Comparison of ENCODE assay signal across 22 cellular contexts in genomic region chr1:8899046-8899445, GRCh38. TPM values are rescaled to one million over a fixed set of nuclear protein-coding genes. Genes with fewer than 3 reads are reported as not detected.
DNase-seq lines count a peak whose midpoint lies in the region; ATAC-seq and TF ChIP-seq lines count a peak whose summit lies in the region.
"Had no signal": no experiment of that assay in that cellular context is flagged by ENCODE, and none has a peak within 500 bp of the region (broad histone marks: within the 10 kb centered on the region; RNA-seq: fewer than 3 reads in every experiment).

No MANE protein-coding gene starts in this region.

- intact Hi-C loops in natural killer cell (cut with micrococcal nuclease) (no loop called here), tibial artery (cut with DNase I; ENCODE audit: low total_unique reads) (no loop called here)

- no peaks in the 10 kb centered on the region for H3K36me3 Mint-ChIP-seq in natural killer cell treated with Interleukin-12 subunit alpha and Interleukin-12 subunit beta and Interleukin-15 and Interleukin-18, amount 100 ng/mL, for 72 hours
- no peaks in the 10 kb centered on the region for H3K36me3 Mint-ChIP-seq in natural killer cell
- no peaks in the 10 kb centered on the region for H3K36me3 Mint-ChIP-seq in T-helper 17 cell (ENCODE audit: low read depth)
- H3K36me3 Mint-ChIP-seq in central memory CD8-positive, alpha-beta T cell (ENCODE audit: insufficient read depth), result peaks cover 1% of the 10 kb centered on the region
- no peaks in the 10 kb centered on the region for H3K36me3 Mint-ChIP-seq in stimulated activated naive B cell treated with anti-CD40 and anti-IgM and Interleukin-4, amounts not matched to agents 10 μg/mL and 1 μg/mL and 100 μg/mL, for 72 hours

- peaks cover 3 to 13% of the 10 kb centered on the region in 2 donors for H3K4me1 Mint-ChIP-seq in natural killer cell treated with Interleukin-12 subunit alpha and Interleukin-12 subunit beta and Interleukin-15 and Interleukin-18, amount 100 ng/mL, for 72 hours (ENCODE audit: low read depth in 2 of 2)
- H3K4me1 Mint-ChIP-seq in natural killer cell, result no peaks in the 10 kb centered on the region
- H3K4me1 Mint-ChIP-seq in T-helper 17 cell, result peaks cover 12% of the 10 kb centered on the region
- peaks cover 5% of the 10 kb centered on the region for H3K4me1 Mint-ChIP-seq in central memory CD8-positive, alpha-beta T cell
- H3K4me1 Mint-ChIP-seq in stimulated activated naive B cell treated with anti-CD40 and anti-IgM and Interleukin-4, amounts not matched to agents 10 μg/mL and 1 μg/mL and 100 μg/mL, for 72 hours, result peaks cover 7 to 13% of the 10 kb centered on the region in 2 donors
- H3K4me1 Mint-ChIP-seq: B cell had no signal

- TF ChIP-seq CTCF in natural killer cell (IDR thresholded peaks at IDR 0.05), result no peak
- TF ChIP-seq CTCF in tibial artery (IDR thresholded peaks at IDR 0.05), result no peak

- H3K9me3 Mint-ChIP-seq in natural killer cell treated with Interleukin-12 subunit alpha and Interleukin-12 subunit beta and Interleukin-15 and Interleukin-18, amount 100 ng/mL, for 72 hours, result no peaks in the 10 kb centered on the region
- no peaks in the 10 kb centered on the region for H3K9me3 Mint-ChIP-seq in natural killer cell
- H3K9me3 Mint-ChIP-seq in central memory CD8-positive, alpha-beta T cell, result no peaks in the 10 kb centered on the region
- H3K9me3 Mint-ChIP-seq in stimulated activated naive B cell treated with anti-CD40 and anti-IgM and Interleukin-4, amounts not matched to agents 10 μg/mL and 1 μg/mL and 100 μg/mL, for 72 hours, result peaks cover 0 to 3% of the 10 kb centered on the region in 2 donors

- no peak overlapping the region for H3K4me3 ChIP-seq in tibial artery
- H3K4me3 ChIP-seq: PC-9, SJSA1 had no signal

- H3K27ac Mint-ChIP-seq in natural killer cell treated with Interleukin-12 subunit alpha and Interleukin-12 subunit beta and Interleukin-15 and Interleukin-18, amount 100 ng/mL, for 72 hours, result peak overlapping the region; percentile 95
- H3K27ac Mint-ChIP-seq in natural killer cell (no peak overlapping the region), T-helper 17 cell (peak overlapping the region; percentile 99)
- peak overlapping the region; percentile 87 for H3K27ac Mint-ChIP-seq in central memory CD8-positive, alpha-beta T cell (ENCODE audit: low read depth)
- H3K27ac Mint-ChIP-seq in stimulated activated naive B cell treated with anti-CD40 and anti-IgM and Interleukin-4, amounts not matched to agents 10 μg/mL and 1 μg/mL and 100 μg/mL, for 72 hours, result peak overlapping the region; percentile 42
- H3K27ac Mint-ChIP-seq: B cell, WTC11 had no signal

- H3K27ac ChIP-seq in tibial artery, result no peak overlapping the region
- H3K27ac ChIP-seq: brain microvascular endothelial cell had no signal

- H3K9me3 ChIP-seq in T-helper 17 cell (ENCODE audit: control insufficient read depth, low read length, poor library complexity, severe bottlenecking) (no peaks in the 10 kb centered on the region), tibial artery (no peaks in the 10 kb centered on the region)
- H3K9me3 ChIP-seq: SJSA1 had no signal

- no peaks in the 10 kb centered on the region for H3K27me3 Mint-ChIP-seq in natural killer cell treated with Interleukin-12 subunit alpha and Interleukin-12 subunit beta and Interleukin-15 and Interleukin-18, amount 100 ng/mL, for 72 hours
- H3K27me3 Mint-ChIP-seq in natural killer cell (ENCODE audit: low read depth in 2 of 2), result no peaks in the 10 kb centered on the region
- H3K27me3 Mint-ChIP-seq in T-helper 17 cell, result no peaks in the 10 kb centered on the region
- H3K27me3 Mint-ChIP-seq in central memory CD8-positive, alpha-beta T cell, result no peaks in the 10 kb centered on the region
- no peaks in the 10 kb centered on the region for H3K27me3 Mint-ChIP-seq in stimulated activated naive B cell treated with anti-CD40 and anti-IgM and Interleukin-4, amounts not matched to agents 10 μg/mL and 1 μg/mL and 100 μg/mL, for 72 hours
- H3K27me3 Mint-ChIP-seq: B cell had no signal

- peaks cover 0 to 42% (median 15%) of the 10 kb centered on the region in 4 donors for H3K4me1 ChIP-seq in tibial artery

- DNase-seq in natural killer cell treated with Interleukin-12 subunit alpha and Interleukin-12 subunit beta and Interleukin-15 and Interleukin-18, amount 100 ng/mL, for 72 hours (ENCODE audit: low spot score), result peak; percentile 40
- no peak for DNase-seq in natural killer cell
- DNase-seq in T-helper 17 cell, result no peak
- no peak for DNase-seq in central memory CD8-positive, alpha-beta T cell (ENCODE audit: low spot score in 2 of 2)
- DNase-seq in stimulated activated naive B cell treated with anti-CD40 and anti-IgM and Interleukin-4, amounts not matched to agents 10 μg/mL and 1 μg/mL and 100 μg/mL, for 72 hours, result no peak
- DNase-seq in tibial artery, result no peak
- no peak for DNase-seq in NCI-H748 treated with DMSO at 0.1 percent for 48 hours (lab: John Stamatoyannopoulos, UW)
- DNase-seq: brain microvascular endothelial cell, Calu3, foreskin fibroblast, GOT3, KBM-7, NCI-H187, NCI-H226, nucleus accumbens, PC-9 had no signal

- H3K4me3 Mint-ChIP-seq in natural killer cell treated with Interleukin-12 subunit alpha and Interleukin-12 subunit beta and Interleukin-15 and Interleukin-18, amount 100 ng/mL, for 72 hours, result no peak overlapping the region
- H3K4me3 Mint-ChIP-seq in natural killer cell, result no peak overlapping the region
- H3K4me3 Mint-ChIP-seq in T-helper 17 cell, result no peak overlapping the region
- no peak overlapping the region for H3K4me3 Mint-ChIP-seq in central memory CD8-positive, alpha-beta T cell
- no peak overlapping the region for H3K4me3 Mint-ChIP-seq in stimulated activated naive B cell treated with anti-CD40 and anti-IgM and Interleukin-4, amounts not matched to agents 10 μg/mL and 1 μg/mL and 100 μg/mL, for 72 hours
- H3K4me3 Mint-ChIP-seq: B cell, WTC11 had no signal

- no peaks in the 10 kb centered on the region for H3K27me3 ChIP-seq in tibial artery
- H3K27me3 ChIP-seq: brain microvascular endothelial cell, SJSA1 had no signal

- ATAC-seq in natural killer cell treated with Interleukin-12 subunit alpha and Interleukin-12 subunit beta and Interleukin-15 and Interleukin-18, amount 100 ng/mL, for 72 hours, result no peak
- ATAC-seq in natural killer cell (no peak), T-helper 17 cell (no peak), HG03457 (IDR thresholded peaks at IDR 0.05; ENCODE audit: unreplicated experiment) (no peak)
- ATAC-seq in central memory CD8-positive, alpha-beta T cell (replicated peaks; ENCODE audit: extremely low read depth, poor library complexity, severe bottlenecking), result no peak
- no peak for ATAC-seq in stimulated activated naive B cell treated with anti-CD40 and anti-IgM and Interleukin-4, amounts not matched to agents 10 μg/mL and 1 μg/mL and 100 μg/mL, for 72 hours (replicated peaks)
- ATAC-seq: WTC11 had no signal

- no peaks in the 10 kb centered on the region for H3K36me3 ChIP-seq in tibial artery
- H3K36me3 ChIP-seq: brain microvascular endothelial cell, SJSA1 had no signal

RNA-seq across cellular contexts. Expression of gene ENO1, which starts 20.6 kb away (rescaled TPM):
- 1,000 to 10,000 TPM; 2,254 to 2,801 TPM for total RNA-seq in natural killer cell treated with Interleukin-12 subunit alpha and Interleukin-12 subunit beta and Interleukin-15 and Interleukin-18, amount 100 ng/mL, for 72 hours
- total RNA-seq in natural killer cell (100 to 1,000 TPM; 254 to 299 (median 266) TPM), T-helper 17 cell (100 to 1,000 TPM; 322 to 380 TPM)

RNA-seq across cellular contexts. Expression of gene CA6, which starts 46.6 kb away (rescaled TPM):
- total RNA-seq in natural killer cell treated with Interleukin-12 subunit alpha and Interleukin-12 subunit beta and Interleukin-15 and Interleukin-18, amount 100 ng/mL, for 72 hours, result not detected
- not detected for total RNA-seq in natural killer cell
- total RNA-seq in T-helper 17 cell, result 1 to 10 TPM in 1 of 2 donors, not detected in 1; 1.6 TPM
- total RNA-seq: B cell, Calu3, Daoy, PC-9, SJSA1, subcutaneous adipose tissue had no signal

Comparison
In these comparisons a context has a peak if more than half of its experiments do, and no peak if none do; other contexts are left out.
1. H3K27ac Mint-ChIP-seq: peak in natural killer cell treated with Interleukin-12 subunit alpha and Interleukin-12 subunit beta and Interleukin-15 and Interleukin-18, amount 100 ng/mL, for 72 hours (2 of 2), T-helper 17 cell (single experiment), central memory CD8-positive, alpha-beta T cell (single experiment) and stimulated activated naive B cell treated with anti-CD40 and anti-IgM and Interleukin-4, amounts not matched to agents 10 μg/mL and 1 μg/mL and 100 μg/mL, for 72 hours (single experiment); none in natural killer cell (0 of 2).
2. RNA of gene ENO1, which starts 20.6 kb away (total RNA-seq): 2,254 to 2,801 TPM in natural killer cell treated with Interleukin-12 subunit alpha and Interleukin-12 subunit beta and Interleukin-15 and Interleukin-18, amount 100 ng/mL, for 72 hours; 322 to 380 TPM in T-helper 17 cell and 254 to 299 TPM in natural killer cell; every median in the first group is over 4 times any median in the second.